18 cellular contexts compared by ENCODE assay signal in the genomic region with DNA sequence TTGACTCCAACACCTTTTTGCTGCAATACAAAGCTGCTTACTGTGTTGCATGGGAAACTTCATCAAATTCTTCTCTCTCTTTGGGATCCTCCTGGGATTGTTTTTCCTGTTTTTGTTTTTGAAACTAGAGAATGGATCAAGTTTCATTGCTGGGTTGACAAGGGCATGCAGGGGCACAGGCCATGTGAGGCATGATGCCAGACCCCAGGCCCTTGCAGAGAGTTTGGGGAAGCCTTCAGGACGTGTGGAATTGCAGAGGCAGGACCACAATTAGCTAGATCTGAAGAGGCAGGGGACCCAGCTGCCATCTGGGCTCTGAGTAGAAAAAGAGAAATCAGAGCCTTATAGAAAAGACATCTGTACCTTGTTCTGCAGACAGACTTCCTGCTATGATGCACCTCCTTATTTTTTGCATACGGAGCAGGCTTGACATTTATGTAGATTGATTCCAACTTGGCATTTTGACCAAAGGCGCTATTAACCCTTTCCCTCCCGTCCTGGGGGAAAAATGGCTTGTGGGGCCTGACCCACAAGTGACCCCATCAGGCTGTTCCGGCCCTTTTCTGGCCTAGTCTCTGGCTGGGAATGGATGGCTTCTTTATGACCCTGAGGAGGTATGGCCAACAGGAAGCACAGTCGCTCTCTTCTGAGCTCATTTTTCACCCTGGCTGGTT. TPM values are rescaled to one million over a fixed set of nuclear protein-coding genes. Genes with fewer than 3 reads are reported as not detected.
DNase-seq lines count a peak whose midpoint lies in the region; ATAC-seq and TF ChIP-seq lines count a peak whose summit lies in the region.
"Had no signal": no experiment of that assay in that cellular context is flagged by ENCODE, and none has a peak within 500 bp of the region (broad histone marks: within the 10 kb centered on the region; RNA-seq: fewer than 3 reads in every experiment).

No MANE protein-coding gene starts in this region.

- peak overlapping the region; percentile 37 for H3K27ac Mint-ChIP-seq in type B pancreatic cell
- H3K27ac Mint-ChIP-seq: activated B cell treated with CpG ODN at 0.5 μM for 24 hours; CD4-positive, alpha-beta T cell; memory B cell; T-cell had no signal

- no peaks in the 10 kb centered on the region for H3K27me3 Mint-ChIP-seq in type B pancreatic cell
- H3K27me3 Mint-ChIP-seq: CD4-positive, alpha-beta T cell had no signal

- H3K27ac ChIP-seq in iPS-20b (ENCODE audit: low read length), result no peak overlapping the region
- H3K27ac ChIP-seq: transverse colon had no signal

- H3K36me3 ChIP-seq in iPS-20b (ENCODE audit: insufficient read depth, low read depth, low read length), result no peaks in the 10 kb centered on the region
- H3K36me3 ChIP-seq: transverse colon had no signal

- no peaks in the 10 kb centered on the region; the same call in 1 of the 2 replicates for H3K27me3 ChIP-seq in iPS-20b (ENCODE audit: insufficient read depth, low read length)
- H3K27me3 ChIP-seq: transverse colon had no signal

- no peak overlapping the region for H3K9ac ChIP-seq in iPS-20b (ENCODE audit: low read depth, low read length)

- H3K36me3 Mint-ChIP-seq in type B pancreatic cell, result no peaks in the 10 kb centered on the region
- H3K36me3 Mint-ChIP-seq: memory B cell, T-cell had no signal

- H3K4me3 Mint-ChIP-seq in type B pancreatic cell, result peak overlapping the region; percentile 58
- H3K4me3 Mint-ChIP-seq: activated B cell treated with CpG ODN at 0.5 μM for 24 hours; CD4-positive, alpha-beta T cell; memory B cell; T-cell had no signal

- TF ChIP-seq CTCF in type B pancreatic cell (conservative IDR thresholded peaks at IDR 0.05), result no peak

- no peaks in the 10 kb centered on the region for H3K9me3 Mint-ChIP-seq in type B pancreatic cell
- H3K9me3 Mint-ChIP-seq: activated B cell treated with CpG ODN at 0.5 μM for 24 hours; CD4-positive, alpha-beta T cell; memory B cell; T-cell had no signal

- H3K4me1 ChIP-seq in iPS-20b (ENCODE audit: insufficient read depth, low read length), result peaks cover 21% of the 10 kb centered on the region

- intact Hi-C loops in posterior cingulate gyrus (cut with DNase I), result no loop called here

- DNase-seq in activated CD8-positive, alpha-beta memory T cell treated with anti-CD3 and anti-CD28 coated beads for 24 hours, result peak; percentile 7
- no peak for DNase-seq in activated CD8-positive, alpha-beta memory T cell treated with anti-CD3 and anti-CD28 coated beads, Interleukin-2, amount 50 U/mL, for 4 hours
- DNase-seq in NCI-H524 (lab: John Stamatoyannopoulos, UW) (peak; percentile 66 to 85), type B pancreatic cell (ENCODE audit: extremely low spot score, unreplicated experiment) (no peak), EL (no peak), posterior cingulate gyrus (no peak)
- DNase-seq: activated B cell treated with CpG ODN at 0.5 μM for 24 hours; activated naive CD4-positive, alpha-beta T cell; aorta; CD4-positive, alpha-beta T cell; stimulated activated CD4-positive, alpha-beta T cell treated with anti-CD3 and anti-CD28 coated beads, Interleukin-4, amount 100 ng/mL, for 4 hours; T-cell; transverse colon had no signal

- peaks cover 51% of the 10 kb centered on the region for H3K4me1 Mint-ChIP-seq in type B pancreatic cell (ENCODE audit: unreplicated experiment)
- H3K4me1 Mint-ChIP-seq: activated B cell treated with CpG ODN at 0.5 μM for 24 hours had no signal

- ATAC-seq in GM21723 (IDR thresholded peaks at IDR 0.05; ENCODE audit: unreplicated experiment), result no peak
- ATAC-seq: T-cell had no signal

- H3K4me3 ChIP-seq in iPS-20b (ENCODE audit: low read length), result 0 out of 2 replicates have a peak overlapping the region, but pooled peaks have one; percentile 13
- H3K4me3 ChIP-seq: transverse colon had no signal

- no peaks in the 10 kb centered on the region for H3K9me3 ChIP-seq in iPS-20b (ENCODE audit: insufficient read depth, low read depth, low read length)
- H3K9me3 ChIP-seq: transverse colon had no signal

RNA-seq across cellular contexts. Expression of a gene that starts 44.3 kb away (rescaled TPM):
- 3.8 and 4.6 TPM in 2 replicates for total RNA-seq in type B pancreatic cell (ENCODE audit: low replicate concordance)
- total RNA-seq: activated B cell treated with CpG ODN at 0.5 μM for 24 hours; aorta; CD4-positive, alpha-beta T cell; dermis blood vessel endothelial cell; G401; T-cell had no signal

Comparison
In these comparisons a context has a peak if more than half of its experiments do, and no peak if none do; other contexts are left out.
1. DNase-seq: peak in activated CD8-positive, alpha-beta memory T cell treated with anti-CD3 and anti-CD28 coated beads for 24 hours (single experiment) and NCI-H524 (2 of 2); none in activated CD8-positive, alpha-beta memory T cell treated with anti-CD3 and anti-CD28 coated beads, Interleukin-2, amount 50 U/mL, for 4 hours (single experiment), type B pancreatic cell (single experiment), EL (single experiment) and posterior cingulate gyrus (0 of 10).